14 cellular contexts compared by ENCODE assay signal in the genomic region with DNA sequence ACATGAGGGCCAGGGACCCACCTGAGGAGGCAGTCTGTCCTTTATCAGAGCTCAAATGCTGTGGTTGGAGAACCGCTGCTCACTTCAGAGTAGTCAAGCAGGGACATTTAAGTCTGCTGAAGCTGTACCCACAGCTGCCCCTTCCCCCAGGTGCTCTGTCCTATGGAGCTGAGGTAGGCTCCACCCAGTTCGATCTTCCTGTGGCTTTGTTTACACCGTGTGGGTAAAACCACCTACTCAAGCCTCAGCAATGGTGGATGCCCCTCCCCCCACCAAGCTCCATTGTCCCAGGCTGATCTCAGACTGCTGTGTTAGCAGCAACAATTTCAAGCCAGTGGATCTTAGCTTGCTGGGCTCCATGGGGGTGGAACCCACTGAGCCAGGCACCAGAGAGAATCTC.
"Had no signal": no experiment of that assay in that cellular context is flagged by ENCODE, and none has a peak within 500 bp of the region (broad histone marks: within the 10 kb centered on the region; RNA-seq: fewer than 3 reads in every experiment).

No MANE protein-coding gene starts in this region.

- H3K27ac Mint-ChIP-seq: activated B cell treated with CpG ODN at 0.5 μM for 24 hours; activated naive CD8-positive, alpha-beta T cell treated with anti-CD3 and anti-CD28 coated beads for 36 hours; activated T-cell treated with anti-CD3 and anti-CD28 coated beads, Interleukin-2, amount 50 U/mL, for 72 hours; type B pancreatic cell had no signal

- DNase-seq: activated B cell treated with CpG ODN at 0.5 μM for 24 hours; activated CD4-positive, alpha-beta T cell treated with anti-CD3 and anti-CD28 coated beads, Interleukin-2, amount 50 U/mL, for 4 hours; activated CD8-positive, alpha-beta memory T cell treated with anti-CD3 and anti-CD28 coated beads, Interleukin-2, amount 50 U/mL, for 4 hours; activated gamma-delta T cell treated with Interleukin-2 at 50 U/mL for 16 hours; activated naive CD8-positive, alpha-beta T cell treated with anti-CD3 and anti-CD28 coated beads for 36 hours; activated T-cell treated with anti-CD3 and anti-CD28 coated beads, Interleukin-2, amount 50 U/mL, for 72 hours; brain microvascular endothelial cell; dorsolateral prefrontal cortex; hypothalamus; midbrain; stimulated activated CD4-positive, alpha-beta T cell treated with anti-CD3 and anti-CD28 coated beads, Interleukin-2, amount 100 ng/mL, for 48 hours; stimulated activated naive CD4-positive, alpha-beta T cell treated with Interleukin-2 at 50 U/mL for 16 hours had no signal

- H3K36me3 Mint-ChIP-seq: activated naive CD8-positive, alpha-beta T cell treated with anti-CD3 and anti-CD28 coated beads for 36 hours; type B pancreatic cell had no signal

- H3K9me3 Mint-ChIP-seq: activated naive CD8-positive, alpha-beta T cell treated with anti-CD3 and anti-CD28 coated beads for 36 hours; type B pancreatic cell had no signal

- H3K4me1 Mint-ChIP-seq: activated B cell treated with CpG ODN at 0.5 μM for 24 hours; activated naive CD8-positive, alpha-beta T cell treated with anti-CD3 and anti-CD28 coated beads for 36 hours had no signal

- H3K4me3 Mint-ChIP-seq: activated B cell treated with CpG ODN at 0.5 μM for 24 hours; activated naive CD8-positive, alpha-beta T cell treated with anti-CD3 and anti-CD28 coated beads for 36 hours; activated T-cell treated with anti-CD3 and anti-CD28 coated beads, Interleukin-2, amount 50 U/mL, for 72 hours; type B pancreatic cell had no signal

- ATAC-seq: activated T-cell treated with anti-CD3 and anti-CD28 coated beads, Interleukin-2, amount 50 U/mL, for 72 hours; esophagus mucosa had no signal
